Comparison of ENCODE assay signal across 14 cellular contexts in genomic region chr12:49364989-49365388, GRCh38. TPM values are rescaled to one million over a fixed set of nuclear protein-coding genes. Genes with fewer than 3 reads are reported as not detected.
DNase-seq lines count a peak whose midpoint lies in the region; ATAC-seq, FAIRE-seq and TF ChIP-seq lines count a peak whose summit lies in the region.
"Had no signal": no experiment of that assay in that cellular context is flagged by ENCODE, and none has a peak within 500 bp of the region (broad histone marks: within the 10 kb centered on the region; RNA-seq: fewer than 3 reads in every experiment).

No MANE protein-coding gene starts in this region.

- H3K4me3 ChIP-seq in fibroblast of the aortic adventitia (ENCODE audit: low read depth, low read length) (no peak overlapping the region), left lung (no peak overlapping the region)
- H3K4me3 ChIP-seq: esophagus squamous epithelium had no signal

- H3K36me3 ChIP-seq in left lung, result no peaks in the 10 kb centered on the region
- H3K36me3 ChIP-seq: esophagus squamous epithelium, sigmoid colon had no signal

- ATAC-seq in T-helper 17 cell (no peak), GM19395 (IDR thresholded peaks at IDR 0.05; ENCODE audit: unreplicated experiment) (no peak), left lung (no peak)

- peak; percentile 55 for FAIRE-seq in H54 (lab: Jason Lieb, UNC)

- intact Hi-C loops in left lung (cut with DNase I), result no loop called here

- H3K9me3 ChIP-seq in T-helper 17 cell (ENCODE audit: control insufficient read depth, low read length, poor library complexity, severe bottlenecking), result no peaks in the 10 kb centered on the region
- H3K9me3 ChIP-seq in left lung, result no peaks in the 10 kb centered on the region
- H3K9me3 ChIP-seq: esophagus squamous epithelium, sigmoid colon had no signal

- H3K27ac Mint-ChIP-seq in T-helper 17 cell, result peak overlapping the region; percentile 94
- H3K27ac Mint-ChIP-seq: activated CD4-positive, alpha-beta memory T cell treated with anti-CD3 and anti-CD28 coated beads for 36 hours had no signal

- no peak for TF ChIP-seq POLR2A in H54 (IDR thresholded peaks at IDR 0.05; ENCODE audit: low read depth, low read length)

- peaks cover 14% of the 10 kb centered on the region for H3K4me1 Mint-ChIP-seq in T-helper 17 cell

- H3K36me3 Mint-ChIP-seq in T-helper 17 cell (ENCODE audit: low read depth), result peaks cover 2% of the 10 kb centered on the region
- H3K36me3 Mint-ChIP-seq: activated CD4-positive, alpha-beta memory T cell treated with anti-CD3 and anti-CD28 coated beads for 36 hours had no signal

- no peak overlapping the region for H3K27ac ChIP-seq in left lung
- H3K27ac ChIP-seq: C4-2B, esophagus squamous epithelium had no signal

- TF ChIP-seq CTCF in fibroblast of the aortic adventitia (IDR thresholded peaks at IDR 0.05; ENCODE audit: insufficient read depth, low read length) (no peak), left lung (IDR thresholded peaks at IDR 0.05) (no peak), GM10266 (IDR thresholded peaks at IDR 0.05; ENCODE audit: control insufficient read depth, insufficient read depth, low read depth, missing control alignments) (no peak)

- peaks cover 7 to 25% of the 10 kb centered on the region in 2 donors for H3K4me1 ChIP-seq in left lung

- H3K27me3 Mint-ChIP-seq in T-helper 17 cell, result peaks cover 11% of the 10 kb centered on the region

- DNase-seq in AG08395 (ENCODE audit: low spot score), result peak; percentile 48
- no peak for DNase-seq in H54 (ENCODE audit: insufficient read length, low spot score)
- no peak for DNase-seq in T-helper 17 cell
- peak; percentile 82 for DNase-seq in fibroblast of the aortic adventitia (ENCODE audit: low read depth)
- no peak for DNase-seq in pons (ENCODE audit: low spot score)
- no peak for DNase-seq in left lung
- no peak for DNase-seq in GM10266 (ENCODE audit: extremely low spot score)
- DNase-seq: activated CD4-positive, alpha-beta memory T cell treated with anti-CD3 and anti-CD28 coated beads for 36 hours; esophagus squamous epithelium; sigmoid colon; T-helper 2 cell had no signal

- peaks cover 0 to 4% of the 10 kb centered on the region in 2 donors for H3K27me3 ChIP-seq in left lung
- H3K27me3 ChIP-seq: sigmoid colon had no signal

- H3K4me3 Mint-ChIP-seq in T-helper 17 cell, result no peak overlapping the region
- H3K4me3 Mint-ChIP-seq: activated CD4-positive, alpha-beta memory T cell treated with anti-CD3 and anti-CD28 coated beads for 36 hours had no signal

RNA-seq across cellular contexts. Expression of gene SPATS2, which starts 2.3 kb away (rescaled TPM):
- total RNA-seq in T-helper 17 cell (1 to 10 TPM; 5.2 TPM), fibroblast of the aortic adventitia (ENCODE audit: low replicate concordance) (25.1 and 34.1 TPM in 2 replicates), left lung (10 to 100 TPM; 14.6 to 21.3 TPM)

RNA-seq across cellular contexts. Expression of gene DNAJC22, which starts 18.3 kb away (rescaled TPM):
- total RNA-seq in T-helper 17 cell (not detected), fibroblast of the aortic adventitia (ENCODE audit: low replicate concordance) (1.6 and 2.5 TPM in 2 replicates), left lung (1 to 10 TPM in 1 of 2 donors, under 1 TPM in 1; 0.21 to 2.7 TPM)

RNA-seq across cellular contexts. Expression of gene C1QL4, which starts 28.0 kb away (rescaled TPM):
- total RNA-seq in T-helper 17 cell (not detected), fibroblast of the aortic adventitia (ENCODE audit: low replicate concordance) (0.18 TPM in 1 of 2 replicates, not detected in the other), left lung (not detected)
- total RNA-seq: activated CD4-positive, alpha-beta memory T cell treated with anti-CD3 and anti-CD28 coated beads for 36 hours; esophagus squamous epithelium; kidney epithelial cell; sigmoid colon had no signal

RNA-seq across cellular contexts. Expression of gene TROAP, which starts 41.9 kb away (rescaled TPM):
- total RNA-seq in T-helper 17 cell (under 1 TPM in 1 of 2 donors, not detected in 1; 0.55 TPM), fibroblast of the aortic adventitia (ENCODE audit: low replicate concordance) (4.0 and 11.3 TPM in 2 replicates), left lung (1 to 10 TPM; 2.4 to 8.0 TPM)

Comparison
In these comparisons a context has a peak if more than half of its experiments do, and no peak if none do; other contexts are left out.
1. DNase-seq: peak in AG08395 (single experiment) and fibroblast of the aortic adventitia (single experiment); none in H54 (single experiment), T-helper 17 cell (0 of 3), pons (single experiment), left lung (0 of 2) and GM10266 (single experiment).